29 cellular contexts compared by ENCODE assay signal in genomic region chr16:60811051-60811608, GRCh38.
"Had no signal": no experiment of that assay in that cellular context is flagged by ENCODE, and none has a peak within 500 bp of the region (broad histone marks: within the 10 kb centered on the region; RNA-seq: fewer than 3 reads in every experiment).

No MANE protein-coding gene starts in this region.

- H3K9me3 ChIP-seq: adrenal gland, ascending aorta, esophagus muscularis mucosa, neutrophil, upper lobe of left lung, vagina had no signal

- H3K79me2 ChIP-seq: hepatocyte had no signal

- H3K4me1 Mint-ChIP-seq: activated naive CD8-positive, alpha-beta T cell treated with anti-CD3 and anti-CD28 coated beads for 36 hours; central memory CD8-positive, alpha-beta T cell; endodermal cell; naive B cell; nephron progenitor cell; stimulated activated effector memory CD8-positive, alpha-beta T cell treated with anti-CD3 and anti-CD28 coated beads, Interleukin-12 subunit alpha, Interleukin-12 subunit beta, amount 100 ng/mL, for 72 hours had no signal

- H3K4me2 ChIP-seq: hepatocyte had no signal

- H3K27me3 Mint-ChIP-seq: activated naive CD8-positive, alpha-beta T cell treated with anti-CD3 and anti-CD28 coated beads for 36 hours; central memory CD8-positive, alpha-beta T cell; dendritic cell treated with granulocyte-macrophage colony-stimulating factor and Interleukin-4, amounts not matched to agents 40 ng/mL and 50 ng/mL, for 4 days; naive B cell; stimulated activated naive CD8-positive, alpha-beta T cell treated with anti-CD3 and anti-CD28 coated beads, Interleukin-15, Interleukin-2, amounts not matched to agents 100 ng/mL and 50 ng/mL, for 24 hours had no signal

- H3K4me1 ChIP-seq: adrenal gland, left lung, upper lobe of left lung, vagina had no signal

- H3K36me3 ChIP-seq: adrenal gland, ascending aorta, esophagus muscularis mucosa, left lung, neutrophil, upper lobe of left lung, vagina had no signal

- H3K9me3 Mint-ChIP-seq: dendritic cell treated with granulocyte-macrophage colony-stimulating factor and Interleukin-4, amounts not matched to agents 40 ng/mL and 50 ng/mL, for 4 days; endodermal cell had no signal

- ATAC-seq: left lung; sciatic nerve; stimulated activated effector memory CD8-positive, alpha-beta T cell treated with anti-CD3 and anti-CD28 coated beads, Interleukin-12 subunit alpha, Interleukin-12 subunit beta, amount 100 ng/mL, for 72 hours had no signal

- H3K27ac ChIP-seq: adrenal gland, ascending aorta, esophagus muscularis mucosa, hepatocyte, left lung, neutrophil, skin epidermis, upper lobe of left lung, vagina, VCaP had no signal

- DNase-seq: activated CD4-positive, alpha-beta T cell treated with anti-CD3 and anti-CD28 coated beads for 4 hours; activated CD4-positive, alpha-beta T cell treated with anti-CD3 and anti-CD28 coated beads, Interleukin-2, amount 50 U/mL, for 4 hours; activated CD8-positive, alpha-beta memory T cell treated with anti-CD3 and anti-CD28 coated beads for 24 hours; activated effector memory CD4-positive, alpha-beta T cell treated with anti-CD3 and anti-CD28 coated beads, Interleukin-2, amount 50 U/mL, for 16 hours; activated naive CD4-positive, alpha-beta T cell treated with anti-CD3 and anti-CD28 coated beads for 36 hours; activated naive CD8-positive, alpha-beta T cell treated with anti-CD3 and anti-CD28 coated beads for 36 hours; adrenal gland; endodermal cell; foreskin melanocyte; kidney glomerular epithelial cell; left lung; naive B cell; nephron progenitor cell; stimulated activated CD4-positive, alpha-beta T cell treated with anti-CD3 and anti-CD28 coated beads, Interleukin-4, amount 100 ng/mL, for 24 hours; T-helper 9 cell; upper lobe of left lung had no signal

- H3K27ac Mint-ChIP-seq: activated naive CD4-positive, alpha-beta T cell treated with anti-CD3 and anti-CD28 coated beads for 36 hours; activated naive CD8-positive, alpha-beta T cell treated with anti-CD3 and anti-CD28 coated beads for 36 hours; dendritic cell treated with granulocyte-macrophage colony-stimulating factor and Interleukin-4, amounts not matched to agents 40 ng/mL and 50 ng/mL, for 4 days; endodermal cell; naive B cell; nephron progenitor cell; stimulated activated effector memory CD8-positive, alpha-beta T cell treated with anti-CD3 and anti-CD28 coated beads, Interleukin-12 subunit alpha, Interleukin-12 subunit beta, amount 100 ng/mL, for 72 hours; stimulated activated naive CD8-positive, alpha-beta T cell treated with anti-CD3 and anti-CD28 coated beads, Interleukin-15, Interleukin-2, amounts not matched to agents 100 ng/mL and 50 ng/mL, for 24 hours had no signal

- H3K4me3 Mint-ChIP-seq: activated naive CD4-positive, alpha-beta T cell treated with anti-CD3 and anti-CD28 coated beads for 36 hours; activated naive CD8-positive, alpha-beta T cell treated with anti-CD3 and anti-CD28 coated beads for 36 hours; central memory CD8-positive, alpha-beta T cell; dendritic cell treated with granulocyte-macrophage colony-stimulating factor and Interleukin-4, amounts not matched to agents 40 ng/mL and 50 ng/mL, for 4 days; endodermal cell; mesothelial cell of epicardium; naive B cell; nephron progenitor cell; stimulated activated effector memory CD8-positive, alpha-beta T cell treated with anti-CD3 and anti-CD28 coated beads, Interleukin-12 subunit alpha, Interleukin-12 subunit beta, amount 100 ng/mL, for 72 hours; stimulated activated naive CD8-positive, alpha-beta T cell treated with anti-CD3 and anti-CD28 coated beads, Interleukin-15, Interleukin-2, amounts not matched to agents 100 ng/mL and 50 ng/mL, for 24 hours had no signal

- H3K4me3 ChIP-seq: adrenal gland, ascending aorta, esophagus muscularis mucosa, hepatocyte, left lung, skin epidermis, upper lobe of left lung, vagina had no signal

- H3K27me3 ChIP-seq: adrenal gland, ascending aorta, esophagus muscularis mucosa, hepatocyte, left lung, neutrophil, upper lobe of left lung, vagina had no signal

- H3K36me3 Mint-ChIP-seq: activated naive CD8-positive, alpha-beta T cell treated with anti-CD3 and anti-CD28 coated beads for 36 hours; naive B cell; stimulated activated effector memory CD8-positive, alpha-beta T cell treated with anti-CD3 and anti-CD28 coated beads, Interleukin-12 subunit alpha, Interleukin-12 subunit beta, amount 100 ng/mL, for 72 hours had no signal

- H2AFZ ChIP-seq: hepatocyte had no signal
